Comparison of ENCODE assay signal across 9 cellular contexts in genomic region chr1:15620155-15620545, GRCh38. TPM values are rescaled to one million over a fixed set of nuclear protein-coding genes. Genes with fewer than 3 reads are reported as not detected.
DNase-seq lines count a peak whose midpoint lies in the region; ATAC-seq, FAIRE-seq and TF ChIP-seq lines count a peak whose summit lies in the region.
"Had no signal": no experiment of that assay in that cellular context is flagged by ENCODE, and none has a peak within 500 bp of the region (broad histone marks: within the 10 kb centered on the region; RNA-seq: fewer than 3 reads in every experiment).

No MANE protein-coding gene starts in this region.

- WGBS in adrenal gland, 4 donors: 39 to 61% (median 51%) methylated on average over 1 of the region's 1 CpG
- 10% methylated on average over 1 of the region's 1 CpG for WGBS in liver

- no peak for TF ChIP-seq RAD21 in liver (IDR thresholded peaks at IDR 0.05)

- H3K27me3 ChIP-seq in adrenal gland (no peaks in the 10 kb centered on the region), liver (ENCODE audit: control insufficient read depth in 4 of 4, insufficient read depth in 4 of 4, low read length in 3 of 4) (no peaks in the 10 kb centered on the region), tibial artery (no peaks in the 10 kb centered on the region)
- H3K27me3 ChIP-seq: dorsolateral prefrontal cortex had no signal

- no peak for ATAC-seq in GM19455 (IDR thresholded peaks at IDR 0.05; ENCODE audit: unreplicated experiment)

- no peak for FAIRE-seq in D721Med (lab: Jason Lieb, UNC)

- H3K9me3 ChIP-seq in adrenal gland (replicated peaks in 1 of 3) (no peaks in the 10 kb centered on the region), liver (ENCODE audit: control insufficient read depth in 4 of 4, low read length in 3 of 4) (no peaks in the 10 kb centered on the region), tibial artery (no peaks in the 10 kb centered on the region)

- intact Hi-C loops in adrenal gland (cut with DNase I): no loop called here
- intact Hi-C loops in tibial artery (cut with DNase I; ENCODE audit: low total_unique reads): loop anchor here (5.0 kb wide), 1 partner anchor 62 kb away; the partner anchor contains the start of gene PLEKHM2

- no peak for TF ChIP-seq POLR2A in adrenal gland (IDR thresholded peaks at IDR 0.05)

- in situ Hi-C loops in ACHN (cut with HindIII; ENCODE audit: low pct_ligation_motif_present, low pct_unique_long_range_greater_than_20kb, low sequenced_read_pairs): no loop called here

- TF ChIP-seq CTCF in adrenal gland (IDR thresholded peaks at IDR 0.05) (no peak), liver (IDR thresholded peaks at IDR 0.05; ENCODE audit: low read depth, low read length, missing input control) (no peak), D721Med (IDR thresholded peaks at IDR 0.05; ENCODE audit: insufficient read depth, missing control alignments) (no peak), tibial artery (IDR thresholded peaks at IDR 0.05) (no peak)

- DNase-seq in ACHN (peak; percentile 31), HS-5 (ENCODE audit: low read depth) (peak; percentile 33), adrenal gland (no peak), D721Med (ENCODE audit: insufficient read length, low spot score) (no peak), tibial artery (no peak)
- no peak for DNase-seq in stimulated activated naive CD4-positive, alpha-beta T cell (lab: John Stamatoyannopoulos, UW)
- DNase-seq: dorsolateral prefrontal cortex had no signal

- H3K4me3 ChIP-seq in adrenal gland (no peak overlapping the region), liver (ENCODE audit: low read depth in 1 of 3, low read length in 3 of 3) (peak overlapping the region in 2 of 3 donors; percentile 55 to 85), tibial artery (no peak overlapping the region)

- H3K36me3 ChIP-seq in adrenal gland (replicated peaks in 1 of 2) (peaks cover 0 to 5% of the 10 kb centered on the region in 2 donors), liver (ENCODE audit: control insufficient read depth in 4 of 4, insufficient read depth in 3 of 4, low read depth in 1 of 4, low read length in 3 of 4) (peaks cover 0 to 2% (median 0%) of the 10 kb centered on the region in 4 donors), tibial artery (no peaks in the 10 kb centered on the region)

- H3K27ac ChIP-seq in adrenal gland (peak overlapping the region in 3 of 5 donors; percentile 31 to 97 (median 96)), liver (ENCODE audit: low read depth in 1 of 2, low read length in 2 of 2) (peak overlapping the region; percentile 97 to 99), tibial artery (peak overlapping the region in 1 of 2 donors; percentile 98)

- H3K9ac ChIP-seq in liver (ENCODE audit: low read depth in 1 of 2, low read length in 2 of 2): no peak overlapping the region

- H3K4me1 ChIP-seq in adrenal gland (replicated peaks in 1 of 2) (peaks cover 39 to 64% of the 10 kb centered on the region in 2 donors), liver (ENCODE audit: control insufficient read depth in 4 of 4, insufficient read depth in 4 of 4, low read length in 3 of 4) (peaks cover 11 to 69% (median 54%) of the 10 kb centered on the region in 4 donors), tibial artery (peaks cover 0 to 42% (median 29%) of the 10 kb centered on the region in 4 donors)

TF ChIP-seq in liver, 16 proteins besides CTCF, POLR2A, EP300 and RAD21:
- TF ChIP-seq RXRA (IDR thresholded peaks at IDR 0.05): no peak
- TF ChIP-seq TAF1 (conservative IDR thresholded peaks at IDR 0.05): no peak
- TF ChIP-seq ATF3 (IDR thresholded peaks at IDR 0.05): no peak
- TF ChIP-seq JUND (IDR thresholded peaks at IDR 0.05): no peak
- TF ChIP-seq EGR1 (IDR thresholded peaks at IDR 0.05; ENCODE audit: low read depth in 2 of 2): no peak
- no peak for TF ChIP-seq YY1 (IDR thresholded peaks at IDR 0.05)
- no peak for TF ChIP-seq GABPA (IDR thresholded peaks at IDR 0.05 in 1 of 2, conservative IDR thresholded peaks at IDR 0.05 in 1 of 2)
- no peak for TF ChIP-seq HNF4G (IDR thresholded peaks at IDR 0.05)
- TF ChIP-seq REST (IDR thresholded peaks at IDR 0.05): no peak
- TF ChIP-seq ZBTB33 (IDR thresholded peaks at IDR 0.05): no peak
- no peak for TF ChIP-seq FOXA2 (IDR thresholded peaks at IDR 0.05)
- no peak for TF ChIP-seq FOXA1 (IDR thresholded peaks at IDR 0.05)
- no peak for TF ChIP-seq NR2F2 (IDR thresholded peaks at IDR 0.05)
- TF ChIP-seq HNF4A (conservative IDR thresholded peaks at IDR 0.05): no peak
- TF ChIP-seq, protein P1, sequence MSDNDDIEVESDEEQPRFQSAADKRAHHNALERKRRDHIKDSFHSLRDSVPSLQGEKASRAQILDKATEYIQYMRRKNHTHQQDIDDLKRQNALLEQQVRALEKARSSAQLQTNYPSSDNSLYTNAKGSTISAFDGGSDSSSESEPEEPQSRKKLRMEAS (IDR thresholded peaks at IDR 0.05): no peak
- no peak for TF ChIP-seq SP1 (IDR thresholded peaks at IDR 0.05)

RNA-seq across cellular contexts. Expression of gene DDI2, which starts 2.9 kb away (rescaled TPM):
- total RNA-seq in adrenal gland (10 to 100 TPM; 12.1 to 46.3 (median 34.8) TPM), liver (10 to 100 TPM; 70.8 to 72.5 TPM)
- polyA plus RNA-seq in adrenal gland (10 to 100 TPM in 2 of 3 donors, 1 to 10 TPM in 1; 5.3 to 19.1 (median 12.7) TPM), liver (10 to 100 TPM in 1 of 2 donors, 1 to 10 TPM in 1; 9.5 to 13.1 TPM)

RNA-seq across cellular contexts. Expression of gene AGMAT, which starts 35.3 kb away (rescaled TPM):
- total RNA-seq in adrenal gland (1 to 10 TPM in 7 of 8 donors, under 1 TPM in 1; 0.37 to 4.0 (median 1.5) TPM), liver (10 to 100 TPM; 33.3 to 83.6 TPM)
- polyA plus RNA-seq in adrenal gland (1 to 10 TPM in 1 of 3 donors, under 1 TPM in 2; 0.16 to 5.6 (median 0.30) TPM), liver (10 to 100 TPM; 31.9 to 48.0 TPM)

Comparison
In these comparisons a context has a peak if more than half of its experiments do, and no peak if none do; other contexts are left out.
1. DNase-seq: peak in ACHN (single experiment) and HS-5 (single experiment); none in adrenal gland (0 of 7), D721Med (single experiment), stimulated activated naive CD4-positive, alpha-beta T cell (0 of 6) and tibial artery (0 of 2).
2. H3K4me3 ChIP-seq: peak in liver (2 of 3); none in adrenal gland (0 of 4) and tibial artery (0 of 2).
3. RNA of gene AGMAT, which starts 35.3 kb away (total RNA-seq): 33.3 to 83.6 TPM in liver; 0.37 to 4.0 TPM in adrenal gland; every median in the first group is over 4 times any median in the second.